In the genomic region with DNA sequence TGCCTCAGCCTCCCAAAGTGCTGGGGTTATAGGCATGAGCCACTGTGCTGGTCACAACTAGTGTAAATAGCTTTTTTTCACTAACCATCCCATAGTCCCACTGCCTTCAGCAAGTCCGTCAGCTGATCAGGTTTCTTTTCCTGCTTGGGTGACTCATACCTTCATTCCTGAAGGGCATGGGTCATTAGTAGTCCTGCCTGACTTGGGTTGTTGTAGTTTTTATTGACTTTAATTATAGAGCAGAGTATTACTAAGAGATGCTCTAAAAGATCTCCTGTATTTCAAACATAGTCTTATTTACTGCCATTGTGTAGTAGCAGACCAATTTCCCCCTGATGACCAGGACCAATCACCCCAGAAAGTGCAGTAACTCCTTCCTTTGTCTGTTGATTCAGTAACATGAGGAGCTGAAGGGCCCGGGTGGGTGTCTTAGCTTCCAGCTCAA, we compare ENCODE assay signal across 1 cellular context.
A peak's percentile ranks its signal among the peaks of the same experiment; 100 is the strongest.
TF ChIP-seq lines count a peak whose summit lies in the region.

No MANE protein-coding gene starts in this region.

TF ChIP-seq in endothelial cell of umbilical vein, 7 proteins besides CTCF, POLR2A, EP300 and RAD21 (continued from another document):
- TF ChIP-seq, protein P1, sequence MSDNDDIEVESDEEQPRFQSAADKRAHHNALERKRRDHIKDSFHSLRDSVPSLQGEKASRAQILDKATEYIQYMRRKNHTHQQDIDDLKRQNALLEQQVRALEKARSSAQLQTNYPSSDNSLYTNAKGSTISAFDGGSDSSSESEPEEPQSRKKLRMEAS (IDR thresholded peaks at IDR 0.05; ENCODE audit: insufficient read depth, insufficient read length): no peak
- peak; percentile 75 for TF ChIP-seq FOS (IDR thresholded peaks at IDR 0.05; ENCODE audit: borderline replicate concordance, insufficient read depth, low read length)
- TF ChIP-seq MYC (IDR thresholded peaks at IDR 0.05; ENCODE audit: low read depth, low read length): no peak
- TF ChIP-seq EZH2 (IDR thresholded peaks at IDR 0.05; ENCODE audit: borderline replicate concordance, low read depth, low read length, severe bottlenecking): no peak
- no peak for TF ChIP-seq POLR2AphosphoS5 (IDR thresholded peaks at IDR 0.05; ENCODE audit: insufficient read depth, low read depth, low read length)
